8 cellular contexts compared by ENCODE assay signal in the genomic region with DNA sequence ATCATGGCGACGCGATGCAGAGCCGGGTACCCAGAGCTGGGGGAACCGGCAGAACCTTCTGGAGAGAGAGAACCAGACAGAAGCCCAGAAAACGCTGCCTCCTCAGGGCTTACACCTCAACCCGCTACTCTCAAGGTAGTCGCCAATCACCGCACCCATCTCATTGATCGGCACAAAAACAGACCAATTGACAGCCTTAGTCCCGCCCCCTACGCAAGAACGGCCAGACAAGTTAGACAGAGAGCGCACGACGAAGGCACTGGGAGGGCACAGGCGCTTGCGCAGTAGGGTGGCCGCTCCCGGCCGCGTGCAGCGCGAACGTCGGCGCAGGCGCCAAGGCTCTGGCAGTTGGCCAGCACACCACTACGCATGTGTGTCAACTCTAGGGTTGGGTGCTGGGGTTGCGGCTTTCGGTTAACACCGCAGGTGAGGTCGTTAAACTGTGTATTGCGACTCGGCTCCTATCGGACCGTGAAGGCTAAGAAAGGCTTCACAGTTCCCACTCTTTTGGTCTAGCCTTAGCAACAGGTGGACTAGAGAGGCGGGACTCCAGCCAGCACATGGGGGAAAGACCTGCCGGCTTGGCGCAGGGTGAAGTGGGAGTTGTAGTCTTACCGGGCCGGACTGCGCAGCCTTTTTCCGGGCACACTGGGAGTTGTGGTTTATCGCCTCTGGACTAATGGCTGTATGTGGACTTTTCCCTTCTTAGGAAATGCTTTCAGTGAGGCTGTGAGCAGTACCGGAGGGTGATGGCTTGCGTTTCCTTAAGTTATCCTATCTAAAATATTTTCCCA.
DNase-seq lines count a peak whose midpoint lies in the region; ATAC-seq and TF ChIP-seq lines count a peak whose summit lies in the region.

A gene (minus strand): TSS at position 113 of the 794 bp plus-strand sequence. CDS start 108 bp downstream, at position 5.
A gene (plus strand): TSS at position 347 of the 794 bp plus-strand sequence. CDS start 1,232 bp downstream, outside the sequence.

- peak within 1 kb of the TSS; percentile 79 for H3K9ac ChIP-seq in OCI-LY1 (ENCODE audit: low read length)

- H3F3A ChIP-seq in OCI-LY1 (ENCODE audit: insufficient read depth, low read length): no peaks in the 10 kb centered on the region

- no peaks in the 10 kb centered on the region for H3K9me3 ChIP-seq in OCI-LY1 (ENCODE audit: low read length)

- H2AFZ ChIP-seq in OCI-LY1 (ENCODE audit: low read length): no peak within 1 kb of the TSS

- peak; percentile 89 for ATAC-seq in GM21526 (IDR thresholded peaks at IDR 0.05; ENCODE audit: low FRiP score, unreplicated experiment)

- peaks cover 32% of the 10 kb centered on the region for H3K79me2 ChIP-seq in OCI-LY1 (ENCODE audit: insufficient read depth, low read length)

- H4K20me1 ChIP-seq in OCI-LY1 (ENCODE audit: insufficient read depth, low read length): no peaks in the 10 kb centered on the region

- H3K4me1 ChIP-seq in OCI-LY1 (ENCODE audit: insufficient read depth, low read length, severe bottlenecking): peaks cover 17% of the 10 kb centered on the region

- H3K36me3 ChIP-seq in OCI-LY1 (ENCODE audit: insufficient read depth, low read length): peaks cover 41% of the 10 kb centered on the region

- TF ChIP-seq CTCF in OCI-LY1 (IDR thresholded peaks at IDR 0.05; ENCODE audit: low read length): no peak

- H3K4me3 ChIP-seq in OCI-LY1 (ENCODE audit: low read depth, low read length, poor library complexity, severe bottlenecking): peak within 1 kb of the TSS; percentile 97

- no peaks in the 10 kb centered on the region for H3K27me3 ChIP-seq in OCI-LY1 (ENCODE audit: insufficient read depth, low read length)

- H3K4me2 ChIP-seq in OCI-LY1 (ENCODE audit: low read length): peak within 1 kb of the TSS; percentile 93

- H3K9me2 ChIP-seq in OCI-LY1 (ENCODE audit: low read depth, low read length): no peaks in the 10 kb centered on the region

- H3K27ac ChIP-seq in OCI-LY1 (ENCODE audit: low read depth, low read length, poor library complexity, severe bottlenecking): peak within 1 kb of the TSS; percentile 91

- DNase-seq in DMS 273 (lab: John Stamatoyannopoulos, UW; ENCODE audit: unreplicated experiment): peak; percentile 100
- DNase-seq in HuH-7 (ENCODE audit: low spot score): peak; percentile 99
- peak; percentile 99 for DNase-seq in activated T-cell treated with anti-CD3 and anti-CD28 coated beads for 1 hour (ENCODE audit: low read depth)
- DNase-seq in epidermal melanocyte (ENCODE audit: insufficient read length, low spot score): peak; percentile 97
- peak; percentile 98 for DNase-seq in midbrain (lab: John Stamatoyannopoulos, UW)
- DNase-seq in stimulated activated CD8-positive, alpha-beta memory T cell treated with anti-CD3 and anti-CD28 coated beads, Interleukin-15, amount 100 ng/mL, for 48 hours (ENCODE audit: low read depth in 2 of 2): peak; percentile 99

Comparison
In these comparisons a context has a peak if more than half of its experiments do, and no peak if none do; other contexts are left out.
1. Peak in every context shown above with its lines: DNase-seq, ATAC-seq, H3K4me3 ChIP-seq and H3K27ac ChIP-seq.